ENCODE assay signal across 9 cellular contexts in the genomic region with DNA sequence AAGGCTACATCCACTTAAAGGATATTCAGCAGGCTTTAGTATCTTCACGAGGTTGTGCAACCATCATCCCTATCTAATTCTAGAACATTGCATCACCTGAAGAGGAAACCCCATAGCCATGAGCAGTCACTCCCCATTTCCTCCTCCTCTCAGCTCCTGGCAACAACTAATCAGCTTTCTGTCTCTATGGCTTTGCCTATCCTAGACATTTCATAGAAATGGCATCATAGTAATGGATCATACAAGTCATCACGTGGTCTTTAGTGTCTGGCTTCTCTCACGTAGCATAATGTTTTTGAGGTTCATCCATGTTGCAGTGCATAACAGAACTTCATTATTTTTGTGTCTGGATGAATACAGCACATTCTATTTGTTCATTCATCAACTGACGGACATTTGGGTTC. TPM values are rescaled to one million over a fixed set of nuclear protein-coding genes. Genes with fewer than 3 reads are reported as not detected.
DNase-seq lines count a peak whose midpoint lies in the region; ATAC-seq, FAIRE-seq and TF ChIP-seq lines count a peak whose summit lies in the region.
"Had no signal": no experiment of that assay in that cellular context is flagged by ENCODE, and none has a peak within 500 bp of the region (broad histone marks: within the 10 kb centered on the region; RNA-seq: fewer than 3 reads in every experiment).

No MANE protein-coding gene starts in this region.

- no peaks in the 10 kb centered on the region for H3K79me2 ChIP-seq in OCI-LY7 (ENCODE audit: insufficient read depth, low read depth, low read length)

- no peaks in the 10 kb centered on the region for H4K20me1 ChIP-seq in OCI-LY7 (ENCODE audit: insufficient read depth, low read length)

- WGBS in adrenal gland, 4 donors = 59 to 74% (median 68%) methylated on average over 4 of the region's 4 CpGs

- peaks cover 4% of the 10 kb centered on the region for H3K4me1 Mint-ChIP-seq in nephron

- peak overlapping the region in 2 of 3 experiments; percentile 10 to 18 for H3K27ac Mint-ChIP-seq in nephron
- H3K27ac Mint-ChIP-seq: mesothelial cell of epicardium had no signal

- POLR2A ChIA-PET in OCI-LY7 (lab: Charles Lee) = interaction anchor here (1.8 kb wide), 1 partner anchor 10 kb away, joined by 4 read pairs; no protein-coding TSS in a partner anchor

- H3K4me3 ChIP-seq in GM12865 (ENCODE audit: low read depth, low read length) (no peak overlapping the region), bronchial epithelial cell (ENCODE audit: low read depth, low read length) (no peak overlapping the region), adrenal gland (no peak overlapping the region), OCI-LY7 (ENCODE audit: low read depth, low read length, poor library complexity, severe bottlenecking) (no peak overlapping the region)

- H2AFZ ChIP-seq in OCI-LY7 (ENCODE audit: low read length) = no peak overlapping the region; the same call in 1 of the 2 replicates

- peaks cover 3% of the 10 kb centered on the region for H3K27me3 Mint-ChIP-seq in nephron (ENCODE audit: low read depth)

- no peak overlapping the region for H3K4me3 Mint-ChIP-seq in nephron
- H3K4me3 Mint-ChIP-seq: mesothelial cell of epicardium had no signal

- no TSS peak for BruUV-seq in OCI-LY7 (replicated peaks; lab: Mats Ljungman, UMichigan)

- no peaks in the 10 kb centered on the region for H3K36me3 Mint-ChIP-seq in nephron (ENCODE audit: low read depth)
- H3K36me3 Mint-ChIP-seq: mesothelial cell of epicardium had no signal

- ATAC-seq in HG03460 (IDR thresholded peaks at IDR 0.05; ENCODE audit: unreplicated experiment) = no peak

- H3K36me3 ChIP-seq in bronchial epithelial cell (ENCODE audit: control insufficient read depth, insufficient read depth, low read length) (no peaks in the 10 kb centered on the region), adrenal gland (replicated peaks in 1 of 2) (no peaks in the 10 kb centered on the region), OCI-LY7 (ENCODE audit: insufficient read depth, low read length) (no peaks in the 10 kb centered on the region)

- H3K27me3 ChIP-seq in bronchial epithelial cell (ENCODE audit: control insufficient read depth, insufficient read depth, low read length) (no peaks in the 10 kb centered on the region), adrenal gland (no peaks in the 10 kb centered on the region)

- in situ Hi-C loops in G401 (cut with HindIII; ENCODE audit: low sequenced_read_pairs) = no loop called here

- intact Hi-C loops in adrenal gland (cut with DNase I) (no loop called here), OCI-LY7 (cut with micrococcal nuclease; ENCODE audit: unreplicated experiment) (no loop called here)

- DNase-seq in GM12865 (ENCODE audit: low read depth) (peak; percentile 17), NOMO-1 (lab: John Stamatoyannopoulos, UW; ENCODE audit: unreplicated experiment in 2 of 2) (peak; percentile 80 to 98), bronchial epithelial cell (ENCODE audit: low read depth) (peak; percentile 97), adrenal gland (no peak), G401 (ENCODE audit: low spot score) (no peak), OCI-LY7 (ENCODE audit: low spot score) (no peak)

- no peak overlapping the region for H3K27ac ChIP-seq in adrenal gland
- no peak overlapping the region for H3K27ac ChIP-seq in OCI-LY7 (ENCODE audit: low read depth, low read length, poor library complexity, severe bottlenecking)

- H3K9me3 ChIP-seq in adrenal gland (replicated peaks in 1 of 3) (no peaks in the 10 kb centered on the region), OCI-LY7 (ENCODE audit: low read length) (no peaks in the 10 kb centered on the region)

- no peak for TF ChIP-seq POLR2A in adrenal gland (IDR thresholded peaks at IDR 0.05)

- H3K4me1 ChIP-seq in adrenal gland (replicated peaks in 1 of 2) (no peaks in the 10 kb centered on the region), OCI-LY7 (ENCODE audit: insufficient read depth, low read length, poor library complexity, severe bottlenecking) (peaks cover 39% of the 10 kb centered on the region)

- TF ChIP-seq CTCF in GM12865 (IDR thresholded peaks at IDR 0.05; ENCODE audit: insufficient read depth, low read depth, low read length, missing control alignments) (no peak), bronchial epithelial cell (IDR thresholded peaks at IDR 0.05; ENCODE audit: insufficient read depth, low read length, severe bottlenecking) (no peak), nephron (IDR thresholded peaks at IDR 0.05; ENCODE audit: unreplicated experiment in 3 of 3) (no peak), adrenal gland (IDR thresholded peaks at IDR 0.05) (no peak), OCI-LY7 (conservative IDR thresholded peaks at IDR 0.05; ENCODE audit: low read length) (no peak)

- FAIRE-seq in bronchial epithelial cell (lab: Jason Lieb, UNC) = no peak

- H3K9me2 ChIP-seq in OCI-LY7 (ENCODE audit: insufficient read depth, low read length) = no peaks in the 10 kb centered on the region

- CTCF ChIA-PET in OCI-LY7 (lab: Charles Lee; ENCODE audit: unreplicated experiment) = no interaction called here

- H3K4me2 ChIP-seq in OCI-LY7 (ENCODE audit: low read length) = no peak overlapping the region

- no peaks in the 10 kb centered on the region for H3K9me3 Mint-ChIP-seq in nephron
- H3K9me3 Mint-ChIP-seq: mesothelial cell of epicardium had no signal

RNA-seq across cellular contexts. Expression of a gene that starts 20.5 kb away (rescaled TPM):
- total RNA-seq in bronchial epithelial cell = not detected in 2 replicates
- total RNA-seq in adrenal gland = 10 to 100 TPM in 3 of 8 donors, 1 to 10 TPM in 5; 2.2 to 12.1 (median 8.4) TPM
- polyA plus RNA-seq in adrenal gland = 10 to 100 TPM in 2 of 3 donors, 1 to 10 TPM in 1; 2.6 to 13.2 (median 10.9) TPM
- 2.9 and 7.5 TPM in 2 replicates for total RNA-seq in G401 (2014; rRNA removed; shearing (Covaris generic))
- 1.0 and 3.6 TPM in 2 replicates for total RNA-seq in OCI-LY7 (2014; rRNA removed; shearing (Covaris generic))
- 1.6 and 1.8 TPM in 2 replicates for total RNA-seq in OCI-LY7 (2022)

Comparison
In these comparisons a context has a peak if more than half of its experiments do, and no peak if none do; other contexts are left out.
1. DNase-seq: peak in GM12865 (single experiment), NOMO-1 (2 of 2) and bronchial epithelial cell (single experiment); none in adrenal gland (0 of 7), G401 (single experiment) and OCI-LY7 (single experiment).